ENCODE assay signal across 12 cellular contexts in genomic region chr3:100144255-100144866, GRCh38. TPM values are rescaled to one million over a fixed set of nuclear protein-coding genes. Genes with fewer than 3 reads are reported as not detected.
A peak's percentile ranks its signal among the peaks of the same experiment; 100 is the strongest.
DNase-seq lines count a peak whose midpoint lies in the region; ATAC-seq and TF ChIP-seq lines count a peak whose summit lies in the region.
"Had no signal": no experiment of that assay in that cellular context is flagged by ENCODE, and none has a peak within 500 bp of the region (broad histone marks: within the 10 kb centered on the region; RNA-seq: fewer than 3 reads in every experiment).

No MANE protein-coding gene starts in this region.

- TF ChIP-seq POLR2A in stomach (IDR thresholded peaks at IDR 0.05) = no peak

- H3K36me3 Mint-ChIP-seq in effector memory CD8-positive, alpha-beta T cell (ENCODE audit: insufficient read depth) = peaks cover 3% of the 10 kb centered on the region

- H3K4me3 ChIP-seq in Jurkat, Clone E6-1 (ENCODE audit: low read length) = no peak overlapping the region
- no peak overlapping the region for H3K4me3 ChIP-seq in stomach

- 68 to 94% (median 85%) methylated on average over 1 of the region's 1 CpG for WGBS in stomach, 5 donors

- DNase-seq in GF-D8 (lab: John Stamatoyannopoulos, UW) (peak; percentile 16), stomach (no peak), NCI-H82 treated with DMSO at 0.1 percent for 48 hours (lab: John Stamatoyannopoulos, UW; ENCODE audit: unreplicated experiment) (no peak)
- peak; percentile 7 for DNase-seq in Jurkat, Clone E6-1 (ENCODE audit: low read depth, low spot score)
- no peak for DNase-seq in effector memory CD8-positive, alpha-beta T cell
- DNase-seq: cerebellar nuclear complex, NCI-H1092 had no signal

- no peak for TF ChIP-seq EP300 in stomach (IDR thresholded peaks at IDR 0.05)

- H3K36me3 ChIP-seq in stomach = peaks cover 0 to 5% (median 0%) of the 10 kb centered on the region in 4 donors
- H3K36me3 ChIP-seq: neutrophil had no signal

- ATAC-seq in GM18858 (IDR thresholded peaks at IDR 0.05; ENCODE audit: unreplicated experiment) (peak; percentile 94), HG02610 (IDR thresholded peaks at IDR 0.05; ENCODE audit: unreplicated experiment) (peak; percentile 93), GM19023 (IDR thresholded peaks at IDR 0.05; ENCODE audit: unreplicated experiment) (no peak)
- no peak for ATAC-seq in effector memory CD8-positive, alpha-beta T cell (replicated peaks)

- TF ChIP-seq CTCF in stomach (IDR thresholded peaks at IDR 0.05) = no peak

- no peaks in the 10 kb centered on the region for H3K27me3 Mint-ChIP-seq in effector memory CD8-positive, alpha-beta T cell

- no peaks in the 10 kb centered on the region for H3K27me3 ChIP-seq in stomach
- H3K27me3 ChIP-seq: neutrophil had no signal

- H3K4me1 Mint-ChIP-seq in effector memory CD8-positive, alpha-beta T cell (ENCODE audit: low read depth in 2 of 2) = peaks cover 0 to 7% of the 10 kb centered on the region in 2 donors
- H3K4me1 Mint-ChIP-seq: CD14-positive monocyte had no signal

- H3K9me3 ChIP-seq in stomach = peaks cover 0 to 11% (median 6%) of the 10 kb centered on the region in 4 donors

- no peak overlapping the region for H3K4me3 Mint-ChIP-seq in effector memory CD8-positive, alpha-beta T cell
- H3K4me3 Mint-ChIP-seq: CD14-positive monocyte had no signal

- H3K27ac ChIP-seq in stomach = no peak overlapping the region
- H3K27ac ChIP-seq: neutrophil had no signal

- H3K27ac Mint-ChIP-seq in effector memory CD8-positive, alpha-beta T cell = no peak overlapping the region
- H3K27ac Mint-ChIP-seq: CD14-positive monocyte had no signal

- intact Hi-C loops in stomach (cut with DNase I; ENCODE audit: low total_unique reads) = no loop called here

- peaks cover 1 to 7% of the 10 kb centered on the region in 2 donors for H3K9me3 Mint-ChIP-seq in effector memory CD8-positive, alpha-beta T cell

- peaks cover 0 to 5% (median 3%) of the 10 kb centered on the region in 4 donors for H3K4me1 ChIP-seq in stomach

RNA-seq across cellular contexts. Expression of gene FILIP1L, which starts 30.1 kb away (rescaled TPM):
- not detected for polyA plus RNA-seq in Jurkat, Clone E6-1 (2012; ENCODE audit: insufficient read depth, insufficient read length)
- 10 to 100 TPM; 48.7 to 97.3 (median 59.8) TPM for total RNA-seq in stomach
- polyA plus RNA-seq in stomach = 10 to 100 TPM; 10.6 to 98.4 (median 24.6) TPM

Comparison
In these comparisons a context has a peak if more than half of its experiments do, and no peak if none do; other contexts are left out.
1. DNase-seq: peak in GF-D8 (single experiment) and Jurkat, Clone E6-1 (single experiment); none in effector memory CD8-positive, alpha-beta T cell (0 of 3), stomach (single experiment) and NCI-H82 treated with DMSO at 0.1 percent for 48 hours (single experiment).
2. ATAC-seq: peak in GM18858 (single experiment) and HG02610 (single experiment); none in effector memory CD8-positive, alpha-beta T cell (single experiment) and GM19023 (single experiment).